Comparison of ENCODE assay signal across 8 cellular contexts in genomic region chr12:750356-751191, GRCh38. TPM values are rescaled to one million over a fixed set of nuclear protein-coding genes. Genes with fewer than 3 reads are reported as not detected.
DNase-seq lines count a peak whose midpoint lies in the region; ATAC-seq, FAIRE-seq and TF ChIP-seq lines count a peak whose summit lies in the region.

No MANE protein-coding gene starts in this region.

- CTCF ChIA-PET in AG04449 (lab: Yijun Ruan, JAX) (interaction anchor here (0.6 to 6.9 kb wide), 49 partner anchors 9 to 308 kb away, joined by 3 to 202 read pairs (median 6); partner anchors contain the start of genes NINJ2 and RAD52), K562 (lab: Yijun Ruan, JAX; ENCODE audit: low intra/inter-chr PET ratio) (interaction anchor here (1.2 to 2.4 kb wide), 3 partner anchors 175 to 182 kb away, joined by 3 to 20 read pairs (median 6); no protein-coding TSS in a partner anchor)

- no peaks in the 10 kb centered on the region for H3K9me3 ChIP-seq in K562 (replicated peaks; ENCODE audit: control insufficient read depth, insufficient read depth, low read depth, low read length)
- no peaks in the 10 kb centered on the region for H3K9me3 ChIP-seq in mucosa of rectum (ENCODE audit: control insufficient read depth in 2 of 2, low read length in 2 of 2)

- intact Hi-C loops in K562 (cut with micrococcal nuclease): loop anchor here (2.0 to 5.0 kb wide), 3 partner anchors 62 to 174 kb away; no protein-coding TSS in a partner anchor

- H4K20me1 ChIP-seq in K562 (replicated peaks; ENCODE audit: control insufficient read depth, insufficient read depth, low read length): peaks cover 19% of the 10 kb centered on the region

- BruUV-seq in K562 (replicated peaks; lab: Mats Ljungman, UMichigan): TSS peak; percentile 77

- ATAC-seq in K562: no peak
- no peak for ATAC-seq in HG03460 (IDR thresholded peaks at IDR 0.05; ENCODE audit: unreplicated experiment)
- no peak for ATAC-seq in HG02588 (IDR thresholded peaks at IDR 0.05; ENCODE audit: unreplicated experiment)

- H3K4me2 ChIP-seq in K562 (ENCODE audit: insufficient read depth, low read length): peak overlapping the region; percentile 84

- in situ Hi-C loops in K562 (cut with MboI): loop anchor here (5.0 kb wide), 1 partner anchor 178 kb away; no protein-coding TSS in a partner anchor

- H3K4me1 ChIP-seq in K562 (replicated peaks in 1 of 2; ENCODE audit: control insufficient read depth in 2 of 2, insufficient read depth in 2 of 2, low read length in 2 of 2) (peaks cover 8 to 20% of the 10 kb centered on the region in 2 experiments; a peak in 4 of 5 replicates), mucosa of rectum (ENCODE audit: control insufficient read depth in 2 of 2, insufficient read depth in 2 of 2, low read length in 2 of 2) (peaks cover 7 to 22% of the 10 kb centered on the region in 2 donors)

- no peaks in the 10 kb centered on the region for H3K27me3 ChIP-seq in HL-60 (ENCODE audit: insufficient read depth, poor library complexity, severe bottlenecking)
- no peaks in the 10 kb centered on the region for H3K27me3 ChIP-seq in K562 (ENCODE audit: control insufficient read depth in 2 of 2, insufficient read depth in 2 of 2, low read length in 2 of 2)
- H3K27me3 ChIP-seq in mucosa of rectum (ENCODE audit: control insufficient read depth in 2 of 2, insufficient read depth in 2 of 2, low read length in 2 of 2): no peaks in the 10 kb centered on the region

- H3K9ac ChIP-seq in K562 (ENCODE audit: insufficient read depth in 1 of 2, low read depth in 2 of 2, low read length in 2 of 2) (peak overlapping the region; percentile 77 to 92), mucosa of rectum (ENCODE audit: low read depth in 1 of 2, low read length in 2 of 2) (peak overlapping the region; percentile 62 to 71)

- POLR2A ChIA-PET in AG04449 (lab: Yijun Ruan, JAX) (interaction anchor here (0.6 to 2.9 kb wide), 5 partner anchors 57 to 240 kb away, joined by 4 to 11 read pairs (median 5); no protein-coding TSS in a partner anchor), K562 (lab: Yijun Ruan, JAX) (interaction anchor here (0.8 to 1.6 kb wide), 10 partner anchors 8 to 162 kb away, joined by 3 to 6 read pairs (median 4); no protein-coding TSS in a partner anchor)

- FAIRE-seq in K562 (lab: Jason Lieb, UNC): no peak

- no peak for TF ChIP-seq EP300 in K562 (IDR thresholded peaks at IDR 0.05; ENCODE audit: low read length)

- TF ChIP-seq CTCF in AG04449 (IDR thresholded peaks at IDR 0.05; ENCODE audit: insufficient read depth, low read length, missing control alignments) (no peak), HL-60 (IDR thresholded peaks at IDR 0.05; ENCODE audit: insufficient read depth, low read length) (no peak), K562 (IDR thresholded peaks at IDR 0.05 in 2 of 3, conservative IDR thresholded peaks at IDR 0.05 in 1 of 3; ENCODE audit: insufficient read depth in 2 of 3, low read depth in 1 of 3, low read length in 3 of 3) (no peak)

- no peak for TF ChIP-seq RAD21 in K562 (CRISPR knock-in tag; conservative IDR thresholded peaks at IDR 0.05 in 1 of 2, IDR thresholded peaks at IDR 0.05 in 1 of 2)

- H3K27ac ChIP-seq in HL-60 (replicated peaks) (peak overlapping the region; percentile 92), K562 (ENCODE audit: extremely low read depth, low read depth, low read length) (peak overlapping the region; percentile 84), mucosa of rectum (ENCODE audit: low read depth in 2 of 2, low read length in 2 of 2) (peak overlapping the region; percentile 78 to 79)

- peak overlapping the region; percentile 60 for H3K4me3 ChIP-seq in AG04449 (ENCODE audit: low read depth, low read length)
- peak overlapping the region; percentile 30 for H3K4me3 ChIP-seq in HL-60 (replicated peaks; ENCODE audit: insufficient read depth, low read length)
- H3K4me3 ChIP-seq in K562: peak overlapping the region; percentile 37
- H3K4me3 ChIP-seq in mucosa of rectum (ENCODE audit: low read length in 2 of 2): peak overlapping the region; percentile 73 to 82

- H3K9me1 ChIP-seq in K562 (ENCODE audit: control insufficient read depth, insufficient read depth, low read length): no peaks in the 10 kb centered on the region

- WGBS in K562 (ENCODE audit: insufficient coverage, low coverage, missing lambda C conversion rate): 0% methylated on average over 7 of the region's 7 CpGs

- DNase-seq in AG04449 (ENCODE audit: low read depth, low spot score) (no peak), HL-60 (ENCODE audit: low read depth in 1 of 2, low spot score in 1 of 2) (no peak), K562 (ENCODE audit: extremely low read depth in 1 of 4, low spot score in 3 of 4) (peak in 1 of 4 experiments; percentile 30), NOMO-1 (lab: John Stamatoyannopoulos, UW; ENCODE audit: unreplicated experiment in 2 of 2) (no peak)
- no peak for DNase-seq in activated CD8-positive, alpha-beta memory T cell treated with anti-CD3 and anti-CD28 coated beads, Interleukin-2, amount 50 U/mL, for 48 hours

- peak overlapping the region; percentile 91 for H2AFZ ChIP-seq in K562 (ENCODE audit: low read depth, low read length)

- H3K79me2 ChIP-seq in K562 (ENCODE audit: control insufficient read depth, insufficient read depth, low read length): peaks cover 44% of the 10 kb centered on the region

- TF ChIP-seq POLR2A in K562 (conservative IDR thresholded peaks at IDR 0.05): no peak; the same call in 1 of the 2 replicates

- H3K36me3 ChIP-seq in K562 (ENCODE audit: control insufficient read depth, insufficient read depth, low read length): peaks cover 4% of the 10 kb centered on the region; the same call in 1 of the 3 replicates
- no peaks in the 10 kb centered on the region for H3K36me3 ChIP-seq in mucosa of rectum (ENCODE audit: control insufficient read depth in 2 of 2, insufficient read depth in 2 of 2, low read length in 2 of 2)

TF ChIP-seq in K562, 482 proteins besides CTCF, POLR2A, EP300 and RAD21 (continues in another document):
- TF ChIP-seq ZNF316 (IDR thresholded peaks at IDR 0.05) (peak; percentile 89), KAT7 (CRISPR knock-in tag; IDR thresholded peaks at IDR 0.05; ENCODE audit: borderline replicate concordance) (0 out of 2 replicates have a peak, but pooled peaks have one; percentile 14), MLLT1 (IDR thresholded peaks at IDR 0.05) (0 out of 4 replicates have a peak, but pooled peaks of 1 of the 2 experiments have one; percentile 34), MAFG (tag; conservative IDR thresholded peaks at IDR 0.05) (peak; percentile 68), MAFK (IDR thresholded peaks at IDR 0.05; ENCODE audit: low read length) (peak; percentile 48; the same call in 1 of the 2 replicates), POLR2H (tag; IDR thresholded peaks at IDR 0.05; ENCODE audit: low read depth) (peak; percentile 68; the same call in 1 of the 2 replicates), MAFF (IDR thresholded peaks at IDR 0.05; ENCODE audit: low read length) (peak; percentile 62), HNRNPLL (IDR thresholded peaks at IDR 0.05; ENCODE audit: low read depth, low read length, poor library complexity, severe bottlenecking) (no peak)

RNA-seq across cellular contexts. Expression of gene WNK1, which starts 1.8 kb away (rescaled TPM):
- 107 and 268 TPM in 2 replicates for total RNA-seq in K562 (2011; cell fraction: chromatin; rRNA removed; ENCODE audit: low replicate concordance)
- 59.2 and 97.8 TPM in 2 replicates for total RNA-seq in K562 (2011; cell fraction: nucleolus; rRNA removed)
- total RNA-seq in K562 (2011; cell fraction: nucleoplasm; rRNA removed): 150 and 213 TPM in 2 replicates
- total RNA-seq in K562 (2014; rRNA removed) (21.4 and 24.7 TPM in 2 replicates), K562 (2014; rRNA removed; fragmentation: Illumina TruSeq; extraction: Trizol) (32.5 and 33.3 TPM in 2 replicates), K562 (2015; rRNA removed; fragmentation: Illumina TruSeq; extraction: Trizol) (32.0 and 37.2 TPM in 2 replicates), K562 (2021) (59.1 and 73.9 TPM in 2 replicates)
- polyA plus RNA-seq in K562 (2011; rRNA removed) (30.8 and 31.0 TPM in 2 replicates), K562 (2014; fragmentation: Illumina TruSeq; extraction: Trizol) (62.6 and 66.0 TPM in 2 replicates), K562 (2014; fragmentation: Nextera tagmentation; extraction: Ambion mirVana) (10 to 100 TPM in 1 of 2 experiments, 1 to 10 TPM in 1; 4.3 to 13.2 TPM), K562 (2014; rRNA removed) (27.2 and 30.8 TPM in 2 replicates)
- polyA plus RNA-seq in K562 (2011; cell fraction: cytosol; rRNA removed): 46.3 and 55.3 TPM in 2 replicates
- polyA plus RNA-seq in K562 (2011; cell fraction: nucleus; rRNA removed): 48.7 and 67.8 TPM in 2 replicates
- polyA plus RNA-seq in K562 (2012): 48.1 and 51.9 TPM in 2 replicates
- polyA minus RNA-seq in K562 (2011; rRNA and poly(A)+ RNA removed): 109 and 110 TPM in 2 replicates
- 116 and 128 TPM in 2 replicates for polyA minus RNA-seq in K562 (2011; cell fraction: cytosol; rRNA and poly(A)+ RNA removed)
- polyA minus RNA-seq in K562 (2011; cell fraction: nucleus; rRNA and poly(A)+ RNA removed): 73.6 and 96.6 TPM in 2 replicates
